ENCODE assay signal across 1 cellular context in genomic region chr20:63704749-63705117, GRCh38.
TF ChIP-seq lines count a peak whose summit lies in the region.

No MANE protein-coding gene starts in this region.

TF ChIP-seq in IMR-90, 13 proteins besides CTCF, POLR2A, EP300 and RAD21:
- TF ChIP-seq ELK1 (IDR thresholded peaks at IDR 0.05; ENCODE audit: borderline replicate concordance, low read depth, low read length) (no peak), FOS (IDR thresholded peaks at IDR 0.05; ENCODE audit: low read depth, low read length) (no peak), RCOR1 (IDR thresholded peaks at IDR 0.05; ENCODE audit: insufficient replicate concordance, low read length) (no peak), USF2 (IDR thresholded peaks at IDR 0.05; ENCODE audit: low read depth, low read length) (no peak), CEBPB (IDR thresholded peaks at IDR 0.05; ENCODE audit: low read depth, low read length) (no peak), CHD1 (IDR thresholded peaks at IDR 0.05; ENCODE audit: low read depth, low read length) (no peak), MAFK (IDR thresholded peaks at IDR 0.05; ENCODE audit: low read depth, low read length) (no peak), MAZ (IDR thresholded peaks at IDR 0.05; ENCODE audit: borderline replicate concordance, low read depth, low read length) (no peak), NFE2L2 (IDR thresholded peaks at IDR 0.05; ENCODE audit: low read depth, low read length) (no peak), MXI1 (IDR thresholded peaks at IDR 0.05; ENCODE audit: borderline replicate concordance, low read depth, low read length) (no peak), BHLHE40 (IDR thresholded peaks at IDR 0.05; ENCODE audit: low read depth, low read length) (no peak), RFX5 (IDR thresholded peaks at IDR 0.05; ENCODE audit: low read depth, low read length) (no peak), SMC3 (IDR thresholded peaks at IDR 0.05; ENCODE audit: low read depth, low read length) (no peak)
